ENCODE assay signal across 23 cellular contexts in the genomic region with DNA sequence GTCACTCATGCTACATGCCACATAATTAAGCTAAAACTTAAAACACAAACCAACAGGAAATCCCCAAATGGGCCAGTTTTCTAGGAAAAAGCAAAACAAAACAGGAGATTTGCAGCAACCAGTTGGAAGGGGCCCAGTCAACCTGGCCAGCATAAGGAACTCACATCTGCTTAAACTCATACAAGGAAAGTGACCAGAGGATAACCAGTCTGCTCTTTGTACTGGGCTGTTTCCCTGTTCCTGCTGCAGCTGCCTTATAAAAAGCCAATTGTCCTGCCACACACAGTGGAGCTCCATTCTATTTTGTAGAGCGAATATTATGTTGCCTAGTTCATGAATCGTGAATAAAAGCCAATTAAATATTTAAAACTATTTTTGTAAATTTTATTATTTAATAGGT. TPM values are rescaled to one million over a fixed set of nuclear protein-coding genes. Genes with fewer than 3 reads are reported as not detected.
A peak's percentile ranks its signal among the peaks of the same experiment; 100 is the strongest.
DNase-seq lines count a peak whose midpoint lies in the region; ATAC-seq and TF ChIP-seq lines count a peak whose summit lies in the region.
"Had no signal": no experiment of that assay in that cellular context is flagged by ENCODE, and none has a peak within 500 bp of the region (broad histone marks: within the 10 kb centered on the region; RNA-seq: fewer than 3 reads in every experiment).

No MANE protein-coding gene starts in this region.

- H3K4me1 Mint-ChIP-seq in Calu3 (ENCODE audit: low read depth, unreplicated experiment) = no peaks in the 10 kb centered on the region
- H3K4me1 Mint-ChIP-seq: CD8-positive, alpha-beta memory T cell had no signal

- intact Hi-C loops in left ventricle myocardium inferior (cut with micrococcal nuclease) = no loop called here
- intact Hi-C loops in Calu3 (cut with micrococcal nuclease; ENCODE audit: unreplicated experiment) = no loop called here

- H3K4me1 ChIP-seq in left ventricle myocardium inferior (peaks cover 24% of the 10 kb centered on the region), right atrium auricular region (peaks cover 0 to 14% of the 10 kb centered on the region in 2 donors)

- H3K9me3 Mint-ChIP-seq in Calu3 (ENCODE audit: low read depth, unreplicated experiment) = no peaks in the 10 kb centered on the region

- no peaks in the 10 kb centered on the region for H3K27me3 ChIP-seq in left ventricle myocardium inferior (ENCODE audit: low read depth)
- H3K27me3 ChIP-seq in right atrium auricular region = no peaks in the 10 kb centered on the region

- no peak for ATAC-seq in GM19452 (IDR thresholded peaks at IDR 0.05; ENCODE audit: unreplicated experiment)
- no peak for ATAC-seq in GM19455 (IDR thresholded peaks at IDR 0.05; ENCODE audit: unreplicated experiment)
- ATAC-seq: PC-3 had no signal

- no peak overlapping the region for H3K27ac Mint-ChIP-seq in Calu3 (ENCODE audit: unreplicated experiment)
- H3K27ac Mint-ChIP-seq: CD8-positive, alpha-beta memory T cell had no signal

- H3K4me3 ChIP-seq in left ventricle myocardium inferior = no peak overlapping the region
- H3K4me3 ChIP-seq in right atrium auricular region = no peak overlapping the region
- H3K4me3 ChIP-seq: SK-N-MC had no signal

- H3K4me3 Mint-ChIP-seq in Calu3 (ENCODE audit: low read depth, unreplicated experiment) = no peak overlapping the region
- H3K4me3 Mint-ChIP-seq: CD8-positive, alpha-beta memory T cell had no signal

- no peak for TF ChIP-seq CTCF in left ventricle myocardium inferior (IDR thresholded peaks at IDR 0.05; ENCODE audit: borderline replicate concordance)
- TF ChIP-seq CTCF in right atrium auricular region (IDR thresholded peaks at IDR 0.05) = no peak
- TF ChIP-seq CTCF in Calu3 (IDR thresholded peaks at IDR 0.05; ENCODE audit: unreplicated experiment) = no peak

- DNase-seq in left ventricle myocardium inferior (peak; percentile 22), right atrium auricular region (ENCODE audit: low spot score) (no peak), globus pallidus (ENCODE audit: low spot score) (peak; percentile 58), mucosa of gallbladder (ENCODE audit: low spot score) (peak; percentile 16), NOMO-1 treated with dmso at 0.1 percent for 144 hours (lab: John Stamatoyannopoulos, UW; ENCODE audit: unreplicated experiment) (no peak), Calu3 (no peak)
- DNase-seq: AML-193; CD8-positive, alpha-beta memory T cell; DMS53; GDM1; IMR-90; NCI-H1694; NCI-H2081; NCI-H2171; NCI-H446; NCI-H526; PC-3; SHP77 treated with DMSO at 0.1 percent for 48 hours had no signal

- H3K9me3 ChIP-seq in left ventricle myocardium inferior (replicated peaks) (peaks cover 19% of the 10 kb centered on the region), right atrium auricular region (peaks cover 0 to 11% of the 10 kb centered on the region in 2 donors)

- BruUV-seq in Calu3 (replicated peaks; lab: Mats Ljungman, UMichigan) = no TSS peak

- H3K36me3 ChIP-seq in left ventricle myocardium inferior (peaks cover 8% of the 10 kb centered on the region), right atrium auricular region (no peaks in the 10 kb centered on the region)

- H3K27me3 Mint-ChIP-seq in Calu3 (ENCODE audit: unreplicated experiment) = no peaks in the 10 kb centered on the region
- H3K27me3 Mint-ChIP-seq: CD8-positive, alpha-beta memory T cell had no signal

- H3K36me3 Mint-ChIP-seq in Calu3 (ENCODE audit: insufficient read depth, unreplicated experiment) = no peaks in the 10 kb centered on the region

- no peak overlapping the region for H3K27ac ChIP-seq in left ventricle myocardium inferior (replicated peaks)
- H3K27ac ChIP-seq in right atrium auricular region = no peak overlapping the region
- H3K27ac ChIP-seq: C4-2B, KMS-11, SK-N-MC had no signal

- CTCF ChIA-PET in Calu3 (lab: Charles Lee) = no interaction called here

RNA-seq across cellular contexts. Expression of a gene that starts 29.5 kb away (rescaled TPM):
- total RNA-seq in left ventricle myocardium inferior = 7.9 TPM
- 10 to 100 TPM in 1 of 2 donors, 1 to 10 TPM in 1; 9.6 to 10.2 TPM for total RNA-seq in right atrium auricular region
- total RNA-seq in mucosa of gallbladder = 4.6 TPM
- total RNA-seq in Calu3 (2022) = 7.6 and 8.2 TPM in 2 replicates

Comparison
In these comparisons a context has a peak if more than half of its experiments do, and no peak if none do; other contexts are left out.
1. DNase-seq: peak in left ventricle myocardium inferior (single experiment), globus pallidus (single experiment) and mucosa of gallbladder (single experiment); none in right atrium auricular region (single experiment), NOMO-1 treated with dmso at 0.1 percent for 144 hours (single experiment) and Calu3 (single experiment).